Comparison of ENCODE assay signal across 17 cellular contexts in genomic region chr5:11555171-11555570, GRCh38.
"Had no signal": no experiment of that assay in that cellular context is flagged by ENCODE, and none has a peak within 500 bp of the region (broad histone marks: within the 10 kb centered on the region; RNA-seq: fewer than 3 reads in every experiment).

No MANE protein-coding gene starts in this region.

- H3K27ac ChIP-seq: coronary artery, gastrocnemius medialis, hepatocyte, neutrophil, right atrium auricular region, testis, tibial nerve, upper lobe of right lung, vagina had no signal

- DNase-seq: effector CD8-positive, alpha-beta T cell; gastrocnemius medialis; head of caudate nucleus; mucosa of descending colon; naive thymus-derived CD8-positive, alpha-beta T cell; posterior cingulate gyrus; small intestine; stimulated activated CD4-positive, alpha-beta T cell treated with anti-CD3 and anti-CD28 coated beads, Interleukin-12 subunit alpha, Interleukin-12 subunit beta, amount 100 ng/mL, for 4 hours; stimulated activated naive CD4-positive, alpha-beta T cell treated with Interleukin-2 at 50 U/mL for 16 hours; testis; upper lobe of right lung had no signal

- H3K27me3 ChIP-seq: gastrocnemius medialis, hepatocyte, neutrophil, right atrium auricular region, testis, tibial nerve, upper lobe of right lung, vagina had no signal
